Comparison of ENCODE assay signal across 1 cellular context in the genomic region with DNA sequence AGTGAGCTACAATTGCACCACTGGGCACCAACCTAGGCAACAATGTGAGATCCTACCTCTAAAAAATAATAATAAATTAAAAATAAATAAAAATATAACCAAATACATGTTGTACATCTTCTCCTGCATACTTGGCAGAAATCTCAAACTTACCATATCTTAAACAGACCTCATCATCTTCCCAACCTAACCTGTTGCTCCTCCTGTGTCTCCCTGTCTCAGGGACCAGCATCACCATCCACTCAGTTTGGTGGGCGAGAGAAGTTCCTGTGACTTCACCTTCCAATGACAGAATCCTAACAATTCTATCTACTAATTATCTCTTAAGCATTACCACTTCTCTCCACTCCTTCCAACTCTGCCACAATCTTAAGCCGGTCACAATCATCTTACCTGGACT.
TF ChIP-seq lines count a peak whose summit lies in the region.

No MANE protein-coding gene starts in this region.

TF ChIP-seq in HepG2, 621 proteins besides CTCF, POLR2A, EP300 and RAD21:
- TF ChIP-seq FOXM1 (CRISPR knock-in tag; IDR thresholded peaks at IDR 0.05) (no peak), ZNF556 (CRISPR knock-in tag; IDR thresholded peaks at IDR 0.05; ENCODE audit: borderline replicate concordance) (no peak), KAT2B (IDR thresholded peaks at IDR 0.05; ENCODE audit: borderline replicate concordance, low read depth, low read length) (no peak), ZNF253 (CRISPR knock-in tag; IDR thresholded peaks at IDR 0.05; ENCODE audit: borderline replicate concordance) (no peak), BCL6 (CRISPR knock-in tag; IDR thresholded peaks at IDR 0.05) (no peak), ETV5 (CRISPR knock-in tag; IDR thresholded peaks at IDR 0.05; ENCODE audit: borderline replicate concordance) (no peak), ZNF766 (CRISPR knock-in tag; IDR thresholded peaks at IDR 0.05; ENCODE audit: borderline replicate concordance) (no peak), ZNF839 (CRISPR knock-in tag; IDR thresholded peaks at IDR 0.05; ENCODE audit: borderline replicate concordance) (no peak), PLRG1 (conservative IDR thresholded peaks at IDR 0.05) (no peak), NFATC3 (CRISPR knock-in tag; IDR thresholded peaks at IDR 0.05) (no peak)
- TF ChIP-seq, protein P1, sequence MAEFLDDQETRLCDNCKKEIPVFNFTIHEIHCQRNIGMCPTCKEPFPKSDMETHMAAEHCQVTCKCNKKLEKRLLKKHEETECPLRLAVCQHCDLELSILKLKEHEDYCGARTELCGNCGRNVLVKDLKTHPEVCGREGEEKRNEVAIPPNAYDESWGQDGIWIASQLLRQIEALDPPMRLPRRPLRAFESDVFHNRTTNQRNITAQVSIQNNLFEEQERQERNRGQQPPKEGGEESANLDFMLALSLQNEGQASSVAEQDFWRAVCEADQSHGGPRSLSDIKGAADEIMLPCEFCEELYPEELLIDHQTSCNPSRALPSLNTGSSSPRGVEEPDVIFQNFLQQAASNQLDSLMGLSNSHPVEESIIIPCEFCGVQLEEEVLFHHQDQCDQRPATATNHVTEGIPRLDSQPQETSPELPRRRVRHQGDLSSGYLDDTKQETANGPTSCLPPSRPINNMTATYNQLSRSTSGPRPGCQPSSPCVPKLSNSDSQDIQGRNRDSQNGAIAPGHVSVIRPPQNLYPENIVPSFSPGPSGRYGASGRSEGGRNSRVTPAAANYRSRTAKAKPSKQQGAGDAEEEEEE (CRISPR knock-in tag; IDR thresholded peaks at IDR 0.05; ENCODE audit: borderline replicate concordance): no peak
- TF ChIP-seq, protein P2, sequence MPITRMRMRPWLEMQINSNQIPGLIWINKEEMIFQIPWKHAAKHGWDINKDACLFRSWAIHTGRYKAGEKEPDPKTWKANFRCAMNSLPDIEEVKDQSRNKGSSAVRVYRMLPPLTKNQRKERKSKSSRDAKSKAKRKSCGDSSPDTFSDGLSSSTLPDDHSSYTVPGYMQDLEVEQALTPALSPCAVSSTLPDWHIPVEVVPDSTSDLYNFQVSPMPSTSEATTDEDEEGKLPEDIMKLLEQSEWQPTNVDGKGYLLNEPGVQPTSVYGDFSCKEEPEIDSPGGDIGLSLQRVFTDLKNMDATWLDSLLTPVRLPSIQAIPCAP (CRISPR knock-in tag; IDR thresholded peaks at IDR 0.05; ENCODE audit: low read depth): no peak
- TF ChIP-seq, protein P3, sequence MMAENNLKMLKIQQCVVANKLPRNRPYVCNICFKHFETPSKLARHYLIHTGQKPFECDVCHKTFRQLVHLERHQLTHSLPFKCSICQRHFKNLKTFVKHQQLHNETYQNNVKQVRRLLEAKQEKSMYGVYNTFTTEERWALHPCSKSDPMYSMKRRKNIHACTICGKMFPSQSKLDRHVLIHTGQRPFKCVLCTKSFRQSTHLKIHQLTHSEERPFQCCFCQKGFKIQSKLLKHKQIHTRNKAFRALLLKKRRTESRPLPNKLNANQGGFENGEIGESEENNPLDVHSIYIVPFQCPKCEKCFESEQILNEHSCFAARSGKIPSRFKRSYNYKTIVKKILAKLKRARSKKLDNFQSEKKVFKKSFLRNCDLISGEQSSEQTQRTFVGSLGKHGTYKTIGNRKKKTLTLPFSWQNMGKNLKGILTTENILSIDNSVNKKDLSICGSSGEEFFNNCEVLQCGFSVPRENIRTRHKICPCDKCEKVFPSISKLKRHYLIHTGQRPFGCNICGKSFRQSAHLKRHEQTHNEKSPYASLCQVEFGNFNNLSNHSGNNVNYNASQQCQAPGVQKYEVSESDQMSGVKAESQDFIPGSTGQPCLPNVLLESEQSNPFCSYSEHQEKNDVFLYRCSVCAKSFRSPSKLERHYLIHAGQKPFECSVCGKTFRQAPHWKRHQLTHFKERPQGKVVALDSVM (CRISPR knock-in tag; IDR thresholded peaks at IDR 0.05): no peak
- TF ChIP-seq, protein P4, sequence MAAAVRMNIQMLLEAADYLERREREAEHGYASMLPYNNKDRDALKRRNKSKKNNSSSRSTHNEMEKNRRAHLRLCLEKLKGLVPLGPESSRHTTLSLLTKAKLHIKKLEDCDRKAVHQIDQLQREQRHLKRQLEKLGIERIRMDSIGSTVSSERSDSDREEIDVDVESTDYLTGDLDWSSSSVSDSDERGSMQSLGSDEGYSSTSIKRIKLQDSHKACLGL (CRISPR knock-in tag; IDR thresholded peaks at IDR 0.05): no peak
